ENCODE assay signal across 18 cellular contexts in genomic region chr20:49115565-49115964, GRCh38.
DNase-seq lines count a peak whose midpoint lies in the region; ATAC-seq, FAIRE-seq and TF ChIP-seq lines count a peak whose summit lies in the region.
"Had no signal": no experiment of that assay in that cellular context is flagged by ENCODE, and none has a peak within 500 bp of the region (broad histone marks: within the 10 kb centered on the region; RNA-seq: fewer than 3 reads in every experiment).

No MANE protein-coding gene starts in this region.

- H3K4me1 ChIP-seq in IMR-90 (ENCODE audit: control insufficient read depth, insufficient read depth, low read length): peaks cover 2% of the 10 kb centered on the region
- H3K4me1 ChIP-seq in pancreas: no peaks in the 10 kb centered on the region
- H3K4me1 ChIP-seq: ascending aorta, colonic mucosa, tibial nerve had no signal

- H3K4me3 ChIP-seq in IMR-90 (ENCODE audit: insufficient read depth, low read depth, low read length): no peak overlapping the region
- H3K4me3 ChIP-seq in pancreas: no peak overlapping the region
- H3K4me3 ChIP-seq: ascending aorta, colonic mucosa, tibial nerve had no signal

- DNase-seq in EL (peak; percentile 35), IMR-90 (peak; percentile 72), cerebellar cortex (ENCODE audit: low spot score) (peak; percentile 28), myocyte (ENCODE audit: low read depth) (peak; percentile 24), pancreas (no peak)
- DNase-seq: activated naive CD4-positive, alpha-beta T cell treated with Interleukin-2 at 50 U/mL for 16 hours; activated T-cell treated with anti-CD3 and anti-CD28 coated beads for 4 hours; colonic mucosa; foreskin melanocyte; natural killer cell; NCI-H1105 treated with DMSO at 0.1 percent for 48 hours; NCI-H2107; NCI-H524; stimulated activated naive CD8-positive, alpha-beta T cell treated with anti-CD3 and anti-CD28 coated beads, Interleukin-15, Interleukin-2, amounts not matched to agents 100 U/mL and 50 U/mL, for 24 hours had no signal

- 0 out of 2 replicates have a peak overlapping the region, but pooled peaks have one; percentile 29 for H3K14ac ChIP-seq in IMR-90 (replicated peaks; ENCODE audit: low read depth, low read length)

- WGBS in IMR-90 (ENCODE audit: extremely low coverage in 2 of 2, insufficient read length in 1 of 2), 2 experiments: 83% methylated on average over 2 of the region's 7 CpGs; no CpG with 5 or more reads in 1 of the 2 experiments
- 89 to 90% methylated on average over 7 of the region's 7 CpGs for WGBS in pancreas, 2 donors

- H4K91ac ChIP-seq in IMR-90 (ENCODE audit: insufficient read depth, low read depth, low read length): no peak overlapping the region

- no peak overlapping the region for H4K8ac ChIP-seq in IMR-90 (ENCODE audit: low read depth in 2 of 2, low read length in 2 of 2)

- H3K27me3 ChIP-seq in IMR-90 (ENCODE audit: control insufficient read depth, insufficient read depth, low read length): no peaks in the 10 kb centered on the region
- no peaks in the 10 kb centered on the region for H3K27me3 ChIP-seq in pancreas
- H3K27me3 ChIP-seq: ascending aorta, colonic mucosa, tibial nerve had no signal

- H3K18ac ChIP-seq in IMR-90 (ENCODE audit: low read depth, low read length): no peak overlapping the region

- intact Hi-C loops in IMR-90 (cut with micrococcal nuclease): no loop called here
- intact Hi-C loops in pancreas (cut with DNase I): no loop called here

- no TSS peak for BruUV-seq in IMR-90 (replicated peaks; lab: Mats Ljungman, UMichigan)

- CTCF ChIA-PET in IMR-90 (lab: Yijun Ruan, JAX): no interaction called here

- H3K9me3 ChIP-seq in IMR-90 (ENCODE audit: control insufficient read depth, insufficient read depth, low read length) (no peaks in the 10 kb centered on the region), pancreas (no peaks in the 10 kb centered on the region)
- H3K9me3 ChIP-seq: ascending aorta, colonic mucosa, tibial nerve had no signal

- no peak for TF ChIP-seq POLR2A in IMR-90 (IDR thresholded peaks at IDR 0.05; ENCODE audit: low read depth, low read length)

- H2BK5ac ChIP-seq in IMR-90 (ENCODE audit: low read depth, low read length, poor library complexity, severe bottlenecking): no peak overlapping the region

- H3K79me1 ChIP-seq in IMR-90 (ENCODE audit: low read depth in 1 of 2, low read length in 2 of 2): peaks cover 0 to 36% of the 10 kb centered on the region in 2 experiments; a peak in 3 of 4 replicates

- dilution Hi-C loops in IMR-90 (cut with HindIII; ENCODE audit: low sequenced_read_pairs, unreplicated experiment): no loop called here

- no peak overlapping the region for H2BK120ac ChIP-seq in IMR-90 (ENCODE audit: low read depth, low read length)

- no peak for TF ChIP-seq RAD21 in IMR-90 (IDR thresholded peaks at IDR 0.05; ENCODE audit: low read length)

- H2AFZ ChIP-seq in IMR-90 (replicated peaks; ENCODE audit: low read length, poor library complexity): peak overlapping the region; percentile 45

- POLR2A ChIA-PET in IMR-90 (lab: Charles Lee; ENCODE audit: unreplicated experiment): interaction anchor here (0.5 kb wide), 1 partner anchor 11 kb away, joined by 3 read pairs; no protein-coding TSS in a partner anchor

- no peak overlapping the region for H2BK20ac ChIP-seq in IMR-90 (ENCODE audit: low read depth, low read length)

- TF ChIP-seq CTCF in IMR-90 (conservative IDR thresholded peaks at IDR 0.05; ENCODE audit: low read depth, low read length) (0 out of 2 replicates have a peak, but pooled peaks have one; percentile 25), pancreas (IDR thresholded peaks at IDR 0.05) (no peak)

- H2BK15ac ChIP-seq in IMR-90 (ENCODE audit: low read depth, low read length): no peak overlapping the region

- H3K9ac ChIP-seq in IMR-90 (ENCODE audit: low read depth, low read length): no peak overlapping the region

- no peak overlapping the region for H2AK5ac ChIP-seq in IMR-90 (ENCODE audit: low read depth, low read length)

- H3K56ac ChIP-seq in IMR-90 (ENCODE audit: extremely low read depth, insufficient read depth, low read length): no peak overlapping the region

- peaks cover 13% of the 10 kb centered on the region for H3K9me1 ChIP-seq in IMR-90 (ENCODE audit: insufficient read depth, low read length)

- no peak for FAIRE-seq in pancreas (lab: Jason Lieb, UNC)

- in situ Hi-C loops in IMR-90 (cut with MboI; ENCODE audit: low sequenced_read_pairs): no loop called here

- peaks cover 45% of the 10 kb centered on the region for H3K36me3 ChIP-seq in IMR-90 (ENCODE audit: control insufficient read depth, insufficient read depth, low read length)
- H3K36me3 ChIP-seq in pancreas: peaks cover 16 to 72% (median 53%) of the 10 kb centered on the region in 3 donors

- H4K20me1 ChIP-seq in IMR-90 (ENCODE audit: insufficient read depth, low read length): peaks cover 4% of the 10 kb centered on the region

- H3K23ac ChIP-seq in IMR-90 (ENCODE audit: low read depth, low read length): 0 out of 2 replicates have a peak overlapping the region, but pooled peaks have one; percentile 11

- peak overlapping the region; percentile 88 for H2AK9ac ChIP-seq in IMR-90 (replicated peaks; ENCODE audit: low read depth, low read length, poor library complexity)

- no peak overlapping the region for H3K4ac ChIP-seq in IMR-90 (ENCODE audit: low read depth, low read length)

- no peak overlapping the region for H4K5ac ChIP-seq in IMR-90 (ENCODE audit: low read depth, low read length)

- no peak overlapping the region for H3K27ac ChIP-seq in IMR-90 (ENCODE audit: insufficient read depth, low read length)
- no peak overlapping the region for H3K27ac ChIP-seq in pancreas
- H3K27ac ChIP-seq: ascending aorta, colonic mucosa, tibial nerve had no signal

- H3K4me2 ChIP-seq in IMR-90 (ENCODE audit: low read depth, low read length): no peak overlapping the region

- peak; percentile 72 for ATAC-seq in IMR-90 (ENCODE audit: low read depth)
- ATAC-seq in GM18858 (IDR thresholded peaks at IDR 0.05; ENCODE audit: unreplicated experiment): no peak
- no peak for ATAC-seq in GM21529 (IDR thresholded peaks at IDR 0.05; ENCODE audit: unreplicated experiment)
- ATAC-seq in pancreas: no peak
- ATAC-seq: natural killer cell; stimulated activated naive CD8-positive, alpha-beta T cell treated with anti-CD3 and anti-CD28 coated beads, Interleukin-15, Interleukin-2, amounts not matched to agents 100 U/mL and 50 U/mL, for 24 hours had no signal

TF ChIP-seq in IMR-90, 13 proteins besides CTCF, POLR2A, EP300 and RAD21:
- peak; percentile 99 for TF ChIP-seq MAFK (IDR thresholded peaks at IDR 0.05; ENCODE audit: low read depth, low read length)
- TF ChIP-seq MAZ (IDR thresholded peaks at IDR 0.05; ENCODE audit: borderline replicate concordance, low read depth, low read length): no peak

Comparison
In these comparisons a context has a peak if more than half of its experiments do, and no peak if none do; other contexts are left out.
1. DNase-seq: peak in EL (single experiment), IMR-90 (single experiment), cerebellar cortex (single experiment) and myocyte (single experiment); none in pancreas (0 of 6).